Comparison of ENCODE assay signal across 8 cellular contexts in the genomic region with DNA sequence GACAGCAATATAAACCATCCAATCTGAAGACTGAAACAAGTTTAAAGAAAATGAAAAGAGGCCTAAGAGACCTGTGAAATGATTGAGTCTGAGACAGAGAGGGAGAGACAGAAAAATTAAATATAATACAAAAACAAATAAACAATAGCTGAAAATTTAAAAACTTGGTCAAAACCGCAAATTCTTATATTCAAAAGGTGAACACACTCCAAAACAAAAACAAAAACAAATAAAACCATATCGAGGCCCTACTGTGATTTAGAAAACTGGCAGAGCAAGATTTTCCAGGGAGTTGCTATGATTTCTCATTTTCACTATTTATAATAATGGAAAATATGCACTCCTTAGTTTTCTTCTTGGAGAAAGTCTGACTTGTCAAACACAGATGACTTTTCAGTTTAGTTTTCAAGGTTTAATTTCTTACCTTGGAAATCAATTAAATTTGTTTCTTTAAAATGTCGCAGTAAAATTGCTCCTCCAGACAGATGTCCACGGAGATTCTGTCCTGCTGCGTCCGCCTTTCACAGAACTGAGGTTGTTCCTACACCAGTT.
DNase-seq lines count a peak whose midpoint lies in the region; ATAC-seq and TF ChIP-seq lines count a peak whose summit lies in the region.

No MANE protein-coding gene starts in this region.

- H3K27me3 ChIP-seq in BE2C (no peaks in the 10 kb centered on the region), dorsolateral prefrontal cortex (no peaks in the 10 kb centered on the region)

- H3K36me3 ChIP-seq in BE2C = no peaks in the 10 kb centered on the region; the same call in 1 of the 2 replicates
- peaks cover 8% of the 10 kb centered on the region for H3K36me3 ChIP-seq in KOPT-K1 (ENCODE audit: insufficient read depth, low read length)

- H3K27ac Mint-ChIP-seq in natural killer cell treated with Interleukin-12 subunit alpha and Interleukin-12 subunit beta and Interleukin-15 and Interleukin-18, amount 100 ng/mL, for 72 hours = peak overlapping the region; percentile 88 to 96

- H3K27ac ChIP-seq in KOPT-K1 (ENCODE audit: low read depth, low read length, poor library complexity, severe bottlenecking) (peak overlapping the region; percentile 72), dorsolateral prefrontal cortex (peak overlapping the region in 41 of 59 donors; percentile 19 to 97 (median 90))

- peak overlapping the region; percentile 95 for H3K4me3 ChIP-seq in BE2C (ENCODE audit: low read depth, low read length)
- peak overlapping the region; percentile 56 to 99 (median 82) for H3K4me3 ChIP-seq in dorsolateral prefrontal cortex

- TF ChIP-seq CTCF in BE2C (IDR thresholded peaks at IDR 0.05; ENCODE audit: low read depth, low read length) (no peak), dorsolateral prefrontal cortex (IDR thresholded peaks at IDR 0.05 in 54 of 56, conservative IDR thresholded peaks at IDR 0.05 in 2 of 56; ENCODE audit: low read depth in 1 of 56, partially characterized antibody in 56 of 56) (no peak)

- H3K4me1 Mint-ChIP-seq in natural killer cell treated with Interleukin-12 subunit alpha and Interleukin-12 subunit beta and Interleukin-15 and Interleukin-18, amount 100 ng/mL, for 72 hours (ENCODE audit: low read depth in 2 of 2) = peaks cover 18 to 30% of the 10 kb centered on the region in 2 donors

- ATAC-seq in natural killer cell treated with Interleukin-12 subunit alpha and Interleukin-12 subunit beta and Interleukin-15 and Interleukin-18, amount 100 ng/mL, for 72 hours = no peak

- no peaks in the 10 kb centered on the region for H3K4me1 ChIP-seq in BE2C

- no peaks in the 10 kb centered on the region for H3K9me3 Mint-ChIP-seq in natural killer cell treated with Interleukin-12 subunit alpha and Interleukin-12 subunit beta and Interleukin-15 and Interleukin-18, amount 100 ng/mL, for 72 hours

- DNase-seq in BE2C (no peak), dorsolateral prefrontal cortex (no peak), UCSD-AML1 (lab: John Stamatoyannopoulos, UW; ENCODE audit: unreplicated experiment) (no peak), kidney glomerular epithelial cell (lab: John Stamatoyannopoulos, UW) (no peak), NK-92 (lab: John Stamatoyannopoulos, UW; ENCODE audit: unreplicated experiment) (no peak)
- DNase-seq in natural killer cell treated with Interleukin-12 subunit alpha and Interleukin-12 subunit beta and Interleukin-15 and Interleukin-18, amount 100 ng/mL, for 72 hours (ENCODE audit: low spot score) = no peak
- DNase-seq in stimulated activated naive CD4-positive, alpha-beta T cell (lab: John Stamatoyannopoulos, UW) = no peak

- H3K9me3 ChIP-seq in BE2C (no peaks in the 10 kb centered on the region), KOPT-K1 (ENCODE audit: insufficient read depth, low read length, poor library complexity, severe bottlenecking) (no peaks in the 10 kb centered on the region)

- H3K27me3 Mint-ChIP-seq in natural killer cell treated with Interleukin-12 subunit alpha and Interleukin-12 subunit beta and Interleukin-15 and Interleukin-18, amount 100 ng/mL, for 72 hours = no peaks in the 10 kb centered on the region

- H3K4me3 Mint-ChIP-seq in natural killer cell treated with Interleukin-12 subunit alpha and Interleukin-12 subunit beta and Interleukin-15 and Interleukin-18, amount 100 ng/mL, for 72 hours = peak overlapping the region; percentile 100

- H3K36me3 Mint-ChIP-seq in natural killer cell treated with Interleukin-12 subunit alpha and Interleukin-12 subunit beta and Interleukin-15 and Interleukin-18, amount 100 ng/mL, for 72 hours = peaks cover 20% of the 10 kb centered on the region

- intact Hi-C loops in dorsolateral prefrontal cortex (cut with DNase I) = loop anchor here in 1 of 2 donors (5.0 kb wide), 1 partner anchor 115 kb away; no protein-coding TSS in a partner anchor
